In genomic region chr5:122311888-122312669, GRCh38 we compare ENCODE assay signal across 9 cellular contexts. TPM values are rescaled to one million over a fixed set of nuclear protein-coding genes. Genes with fewer than 3 reads are reported as not detected.
DNase-seq lines count a peak whose midpoint lies in the region; ATAC-seq, FAIRE-seq and TF ChIP-seq lines count a peak whose summit lies in the region.
"Had no signal": no experiment of that assay in that cellular context is flagged by ENCODE, and none has a peak within 500 bp of the region (broad histone marks: within the 10 kb centered on the region; RNA-seq: fewer than 3 reads in every experiment).

Gene SNCAIP (plus strand): TSS chr5:122312237. CDS start chr5:122391135, 78,898 bp downstream.

- H3K27me3 ChIP-seq in adrenal gland = peaks cover 19% of the 10 kb centered on the region
- H3K27me3 ChIP-seq in PC-9 (ENCODE audit: insufficient read depth, low read depth) = no peaks in the 10 kb centered on the region

- no peak for FAIRE-seq in A549 (lab: Jason Lieb, UNC)

- no peaks in the 10 kb centered on the region for H3K36me3 ChIP-seq in adrenal gland (replicated peaks in 1 of 2)
- no peaks in the 10 kb centered on the region for H3K36me3 ChIP-seq in PC-9 (ENCODE audit: low read depth)

- H3K4me1 ChIP-seq in A549 (no peaks in the 10 kb centered on the region), adrenal gland (replicated peaks in 1 of 2) (peaks cover 14 to 16% of the 10 kb centered on the region in 2 donors), PC-9 (replicated peaks; ENCODE audit: insufficient read depth) (no peaks in the 10 kb centered on the region)

- no peak within 1 kb of the TSS for H2AFZ ChIP-seq in PC-9

- TF ChIP-seq POLR2A in A549 (IDR thresholded peaks at IDR 0.05; ENCODE audit: low read length) = no peak
- no peak for TF ChIP-seq POLR2A in adrenal gland (IDR thresholded peaks at IDR 0.05)

- no peaks in the 10 kb centered on the region for H3K79me2 ChIP-seq in PC-9 (ENCODE audit: low read depth)

- DNase-seq in A549 (ENCODE audit: low read depth in 1 of 2, low spot score in 1 of 2) (peak; percentile 10 to 11), adrenal gland (peak; percentile 16 to 54 (median 46)), left ventricle myocardium superior (peak; percentile 61), posterior cingulate gyrus (peak in 9 of 10 donors; percentile 11 to 90 (median 49)), PC-9 (no peak), NCI-H2107 (lab: John Stamatoyannopoulos, UW) (no peak)

- H3K9me2 ChIP-seq in PC-9 (ENCODE audit: insufficient read depth) = no peaks in the 10 kb centered on the region

- intact Hi-C loops in adrenal gland (cut with DNase I) (no loop called here), left ventricle myocardium superior (cut with micrococcal nuclease) (no loop called here), posterior cingulate gyrus (cut with DNase I) (no loop called here), PC-9 (cut with micrococcal nuclease; ENCODE audit: unreplicated experiment) (no loop called here)

- TF ChIP-seq EP300 in A549 (IDR thresholded peaks at IDR 0.05) = no peak

- H3K4me2 ChIP-seq in A549 (peak within 1 kb of the TSS; percentile 89), PC-9 (no peak within 1 kb of the TSS)

- CTCF ChIA-PET in A549 (lab: Yijun Ruan, JAX) (no interaction called here), PC-9 (lab: Charles Lee) (no interaction called here)

- no TSS peak for BruUV-seq in PC-9 (replicated peaks; lab: Mats Ljungman, UMichigan)

- H3F3A ChIP-seq in PC-9 (ENCODE audit: insufficient read depth, low read depth) = no peaks in the 10 kb centered on the region

- H3K27ac ChIP-seq in A549 (peak within 1 kb of the TSS in 1 of 2 experiments; percentile 36; a peak in 3 of 6 replicates), adrenal gland (peak within 1 kb of the TSS in 1 of 5 donors; percentile 68), PC-9 (no peak within 1 kb of the TSS)
- H3K27ac ChIP-seq: epithelial cell of prostate had no signal

- H3K9me3 ChIP-seq in A549 (no peaks in the 10 kb centered on the region), adrenal gland (replicated peaks in 1 of 3) (no peaks in the 10 kb centered on the region), PC-9 (ENCODE audit: insufficient read depth, low read depth) (no peaks in the 10 kb centered on the region)

- WGBS in A549 (ENCODE audit: missing lambda C conversion rate) = 3% methylated on average over 25 of the region's 91 CpGs
- 0 to 1% (median 1%) methylated on average over 8 to 91 of the region's 91 CpGs for WGBS in adrenal gland, 4 donors

- ATAC-seq in A549 = peak; percentile 88 to 92
- peak; percentile 86 for ATAC-seq in GM18498 (IDR thresholded peaks at IDR 0.05; ENCODE audit: unreplicated experiment)
- ATAC-seq in HG03565 (IDR thresholded peaks at IDR 0.05; ENCODE audit: unreplicated experiment) = peak; percentile 50
- peak; percentile 86 for ATAC-seq in left ventricle myocardium superior

- no peaks in the 10 kb centered on the region; the same call in 1 of the 2 replicates for H4K20me1 ChIP-seq in PC-9 (ENCODE audit: insufficient read depth)

- TF ChIP-seq CTCF in A549 (IDR thresholded peaks at IDR 0.05) (no peak), adrenal gland (IDR thresholded peaks at IDR 0.05) (no peak), PC-9 (conservative IDR thresholded peaks at IDR 0.05) (no peak)

- no peak for TF ChIP-seq RAD21 in A549 (conservative IDR thresholded peaks at IDR 0.05 in 1 of 2, IDR thresholded peaks at IDR 0.05 in 1 of 2)

- H3K4me3 ChIP-seq in A549 = peak within 1 kb of the TSS; percentile 53
- H3K4me3 ChIP-seq in adrenal gland = peak within 1 kb of the TSS in 3 of 4 donors; percentile 11 to 67 (median 58)
- no peak within 1 kb of the TSS for H3K4me3 ChIP-seq in PC-9

- POLR2A ChIA-PET in A549 (lab: Yijun Ruan, JAX) = no interaction called here
- POLR2A ChIA-PET in PC-9 (lab: Charles Lee; ENCODE audit: unreplicated experiment) = no interaction called here

TF ChIP-seq in A549, 52 proteins besides CTCF, POLR2A, EP300 and RAD21:
- no peak for TF ChIP-seq CEBPB (IDR thresholded peaks at IDR 0.05)
- TF ChIP-seq HDAC2 (IDR thresholded peaks at IDR 0.05) = no peak
- TF ChIP-seq NFE2L2 (conservative IDR thresholded peaks at IDR 0.05; ENCODE audit: low read length) = no peak
- TF ChIP-seq PHF8 (IDR thresholded peaks at IDR 0.05; ENCODE audit: borderline replicate concordance, low read depth) = no peak
- no peak for TF ChIP-seq EHMT2 (IDR thresholded peaks at IDR 0.05; ENCODE audit: low read depth)
- no peak for TF ChIP-seq BHLHE40 (IDR thresholded peaks at IDR 0.05; ENCODE audit: low read depth, low read length)
- TF ChIP-seq E2F6 (IDR thresholded peaks at IDR 0.05; ENCODE audit: borderline replicate concordance, low read depth) = no peak
- TF ChIP-seq RCOR1 (IDR thresholded peaks at IDR 0.05; ENCODE audit: low read depth, low read length) = no peak
- TF ChIP-seq ESRRA (IDR thresholded peaks at IDR 0.05; ENCODE audit: borderline replicate concordance, low read length) = no peak
- TF ChIP-seq RNF2 (IDR thresholded peaks at IDR 0.05; ENCODE audit: borderline replicate concordance, low read depth) = no peak
- no peak for TF ChIP-seq MAFK (IDR thresholded peaks at IDR 0.05; ENCODE audit: partially characterized antibody)
- no peak for TF ChIP-seq FOSL2 (IDR thresholded peaks at IDR 0.05)
- TF ChIP-seq FOSL2 (CRISPR knock-in tag; IDR thresholded peaks at IDR 0.05) = no peak
- no peak for TF ChIP-seq SREBF2 (IDR thresholded peaks at IDR 0.05)
- no peak for TF ChIP-seq EHF (CRISPR knock-in tag; IDR thresholded peaks at IDR 0.05)
- TF ChIP-seq NPAS2 (CRISPR knock-in tag; IDR thresholded peaks at IDR 0.05; ENCODE audit: borderline replicate concordance) = no peak
- no peak for TF ChIP-seq PBX3 (IDR thresholded peaks at IDR 0.05)
TF ChIP-seq in A549: peak in this region for 0.

RNA-seq across cellular contexts. Expression of gene SNCAIP, which starts in this region (rescaled TPM):
- polyA plus RNA-seq in A549 (2011; rRNA removed) (0.04 and 0.13 TPM in 2 replicates), A549 (2017; fragmentation: RNase III; extraction: RNeasy Plus Mini Kit Qiagen cat#74134 plus additional on column Dnase treatment) (0.03 TPM in 1 of 3 replicates, not detected in the others), adrenal gland (1 to 10 TPM; 1.3 to 5.1 (median 1.5) TPM)
- polyA plus RNA-seq in A549 (2012; cell fraction: cytosol; rRNA removed) = not detected in 2 replicates
- not detected in 2 replicates for polyA plus RNA-seq in A549 (2012; cell fraction: nucleus; rRNA removed)
- polyA minus RNA-seq in A549 (2011; rRNA and poly(A)+ RNA removed) = not detected in 2 replicates
- total RNA-seq in adrenal gland (1 to 10 TPM; 1.7 to 6.4 (median 2.7) TPM), left ventricle myocardium superior (1.7 TPM), PC-9 (2021) (not detected in 2 replicates)

Comparison
In these comparisons a context has a peak if more than half of its experiments do, and no peak if none do; other contexts are left out.
1. Peak in DNase-seq, ATAC-seq, H3K4me3 ChIP-seq and H3K4me2 ChIP-seq in A549; RNA of the gene not detected or under 1 TPM.
2. DNase-seq: peak in adrenal gland (7 of 7), left ventricle myocardium superior (single experiment) and posterior cingulate gyrus (9 of 10); none in PC-9 (0 of 2) and NCI-H2107 (single experiment).
3. Peak in every context shown above with its lines, with median percentiles within 50 percentile points of each other: ATAC-seq.